In the genomic region with DNA sequence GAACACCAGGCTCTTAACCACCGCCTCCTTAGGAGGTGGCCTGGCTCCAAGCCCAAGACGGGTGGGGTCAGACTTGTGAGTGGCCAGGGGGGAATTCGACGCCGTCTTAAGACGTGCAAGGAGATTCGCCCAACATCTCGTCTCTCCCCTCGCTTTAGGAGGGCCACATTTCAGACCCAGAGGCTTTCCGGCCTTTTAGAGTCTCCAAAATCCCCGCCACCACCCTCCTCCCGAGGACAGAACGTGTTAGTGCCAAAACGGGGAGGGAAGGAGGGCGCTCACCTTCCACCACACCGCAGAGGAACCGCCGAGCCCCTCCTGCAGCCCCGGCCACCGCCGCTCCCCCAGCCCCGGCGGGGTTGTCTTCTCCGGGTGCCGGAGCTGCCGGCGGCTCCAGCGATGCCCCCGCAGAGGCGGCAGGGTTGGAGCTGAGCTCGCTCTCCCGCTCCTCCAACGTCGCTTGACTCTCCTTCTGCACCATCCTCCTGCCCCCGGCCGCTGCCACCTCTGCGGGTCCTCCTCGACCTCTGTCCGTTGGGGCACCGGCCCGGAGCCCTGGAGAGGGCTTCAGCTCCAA, we compare ENCODE assay signal across 8 cellular contexts. TPM values are rescaled to one million over a fixed set of nuclear protein-coding genes. Genes with fewer than 3 reads are reported as not detected.
DNase-seq lines count a peak whose midpoint lies in the region; ATAC-seq and TF ChIP-seq lines count a peak whose summit lies in the region.

No MANE protein-coding gene starts in this region.

- peaks cover 0 to 4% of the 10 kb centered on the region in 2 donors for H3K36me3 ChIP-seq in adrenal gland (replicated peaks in 1 of 2)
- H3K36me3 ChIP-seq in cardiac muscle cell, result peaks cover 1% of the 10 kb centered on the region
- no peaks in the 10 kb centered on the region for H3K36me3 ChIP-seq in ovary

- no peaks in the 10 kb centered on the region for H3K9me3 ChIP-seq in adrenal gland (replicated peaks in 1 of 3)
- no peaks in the 10 kb centered on the region for H3K9me3 ChIP-seq in cardiac muscle cell (ENCODE audit: low read depth)
- no peaks in the 10 kb centered on the region for H3K9me3 ChIP-seq in ovary

- ATAC-seq in GM21737 (IDR thresholded peaks at IDR 0.05; ENCODE audit: unreplicated experiment), result peak; percentile 2
- no peak for ATAC-seq in GM21786 (IDR thresholded peaks at IDR 0.05; ENCODE audit: unreplicated experiment)

- TF ChIP-seq POLR2A in adrenal gland (IDR thresholded peaks at IDR 0.05) (no peak), ovary (IDR thresholded peaks at IDR 0.05) (no peak)

- no peak for TF ChIP-seq EP300 in ovary (IDR thresholded peaks at IDR 0.05)

- H3K27me3 ChIP-seq in adrenal gland (no peaks in the 10 kb centered on the region), cardiac muscle cell (no peaks in the 10 kb centered on the region), ovary (no peaks in the 10 kb centered on the region)

- peaks cover 25 to 42% of the 10 kb centered on the region in 2 donors for H3K4me1 ChIP-seq in adrenal gland (replicated peaks in 1 of 2)
- peaks cover 10% of the 10 kb centered on the region for H3K4me1 ChIP-seq in cardiac muscle cell (ENCODE audit: low read depth)
- peaks cover 7% of the 10 kb centered on the region for H3K4me1 ChIP-seq in ovary (ENCODE audit: insufficient read depth)

- intact Hi-C loops in adrenal gland (cut with DNase I), result loop anchor here in 1 of 2 donors (10.0 kb wide), 1 partner anchor 883 kb away; no protein-coding TSS in a partner anchor
- intact Hi-C loops in ovary (cut with DNase I), result no loop called here

- DNase-seq in D341Med (ENCODE audit: low spot score), result peak; percentile 66
- DNase-seq in NOMO-1 treated with DMSO at 0.1 percent for 48 hours (lab: John Stamatoyannopoulos, UW; ENCODE audit: unreplicated experiment), result peak; percentile 59
- DNase-seq in adrenal gland, result peak; percentile 77 to 89 (median 80)
- DNase-seq in cardiac muscle cell (ENCODE audit: low read depth in 1 of 2, low spot score in 1 of 2), result peak in 1 of 2 donors; percentile 97
- DNase-seq in ovary, result peak; percentile 82 to 92 (median 86)
- DNase-seq in middle frontal gyrus (ENCODE audit: extremely low spot score, low spot score), result no peak

- H3K4me3 ChIP-seq in adrenal gland (peak overlapping the region; percentile 38 to 94 (median 75)), cardiac muscle cell (peak overlapping the region; percentile 81), ovary (peak overlapping the region; percentile 82)

- H3K27ac ChIP-seq in adrenal gland (peak overlapping the region; percentile 31 to 96 (median 90)), cardiac muscle cell (peak overlapping the region; percentile 86), ovary (peak overlapping the region; percentile 60 to 82)

- TF ChIP-seq CTCF in adrenal gland (IDR thresholded peaks at IDR 0.05), result no peak
- TF ChIP-seq CTCF in cardiac muscle cell (IDR thresholded peaks at IDR 0.05; ENCODE audit: low read depth, low read length), result no peak
- no peak for TF ChIP-seq CTCF in ovary (IDR thresholded peaks at IDR 0.05)

- 0 to 1% (median 0%) methylated on average over 4 to 41 of the region's 41 CpGs for WGBS in adrenal gland, 4 donors
- 0 to 1% (median 0%) methylated on average over 33 to 41 of the region's 41 CpGs for WGBS in ovary, 3 donors

RNA-seq across cellular contexts. Expression of a gene that starts 0.6 kb away (rescaled TPM):
- total RNA-seq in adrenal gland, result 100 to 1,000 TPM in 1 of 8 donors, 10 to 100 TPM in 7; 32.8 to 102 (median 72.0) TPM
- 10 to 100 TPM; 55.4 to 81.2 (median 65.5) TPM for polyA plus RNA-seq in adrenal gland
- total RNA-seq in cardiac muscle cell, result 51.8 and 98.1 TPM in 2 replicates
- polyA plus RNA-seq in cardiac muscle cell, result 56.4 and 95.2 TPM in 2 replicates
- total RNA-seq in ovary, result 100 to 1,000 TPM in 5 of 7 donors, 10 to 100 TPM in 2; 85.3 to 134 (median 103) TPM
- 10 to 100 TPM; 58.9 to 83.7 TPM for polyA plus RNA-seq in ovary

RNA-seq across cellular contexts. Expression of a gene that starts 26.0 kb away (rescaled TPM):
- total RNA-seq in adrenal gland (1 to 10 TPM in 7 of 8 donors, not detected in 1; 2.2 to 7.2 (median 3.9) TPM), cardiac muscle cell (38.4 and 63.6 TPM in 2 replicates), ovary (1 to 10 TPM; 1.8 to 8.9 (median 6.8) TPM)
- polyA plus RNA-seq in adrenal gland (10 to 100 TPM in 1 of 3 donors, 1 to 10 TPM in 2; 3.7 to 23.0 (median 8.4) TPM), cardiac muscle cell (35.7 and 47.5 TPM in 2 replicates), ovary (1 to 10 TPM; 3.6 to 3.7 TPM)

RNA-seq across cellular contexts. Expression of a gene that starts 34.4 kb away (rescaled TPM):
- 10 to 100 TPM; 20.6 to 51.5 (median 36.8) TPM for total RNA-seq in adrenal gland
- polyA plus RNA-seq in adrenal gland, result 10 to 100 TPM; 14.7 to 23.8 (median 19.8) TPM
- total RNA-seq in cardiac muscle cell, result 78.9 and 92.6 TPM in 2 replicates
- 8.1 and 14.6 TPM in 2 replicates for polyA plus RNA-seq in cardiac muscle cell
- 10 to 100 TPM; 23.1 to 64.8 (median 32.1) TPM for total RNA-seq in ovary
- polyA plus RNA-seq in ovary, result 10 to 100 TPM; 11.0 to 41.5 TPM

RNA-seq across cellular contexts. Expression of a gene that starts 41.7 kb away (rescaled TPM):
- not detected for total RNA-seq in adrenal gland
- polyA plus RNA-seq in adrenal gland, result not detected
- total RNA-seq in cardiac muscle cell, result 5.7 and 12.8 TPM in 2 replicates
- polyA plus RNA-seq in cardiac muscle cell, result 1.8 and 3.1 TPM in 2 replicates
- not detected for total RNA-seq in ovary
- not detected for polyA plus RNA-seq in ovary
